ENCODE assay signal across 1 cellular context in the genomic region with DNA sequence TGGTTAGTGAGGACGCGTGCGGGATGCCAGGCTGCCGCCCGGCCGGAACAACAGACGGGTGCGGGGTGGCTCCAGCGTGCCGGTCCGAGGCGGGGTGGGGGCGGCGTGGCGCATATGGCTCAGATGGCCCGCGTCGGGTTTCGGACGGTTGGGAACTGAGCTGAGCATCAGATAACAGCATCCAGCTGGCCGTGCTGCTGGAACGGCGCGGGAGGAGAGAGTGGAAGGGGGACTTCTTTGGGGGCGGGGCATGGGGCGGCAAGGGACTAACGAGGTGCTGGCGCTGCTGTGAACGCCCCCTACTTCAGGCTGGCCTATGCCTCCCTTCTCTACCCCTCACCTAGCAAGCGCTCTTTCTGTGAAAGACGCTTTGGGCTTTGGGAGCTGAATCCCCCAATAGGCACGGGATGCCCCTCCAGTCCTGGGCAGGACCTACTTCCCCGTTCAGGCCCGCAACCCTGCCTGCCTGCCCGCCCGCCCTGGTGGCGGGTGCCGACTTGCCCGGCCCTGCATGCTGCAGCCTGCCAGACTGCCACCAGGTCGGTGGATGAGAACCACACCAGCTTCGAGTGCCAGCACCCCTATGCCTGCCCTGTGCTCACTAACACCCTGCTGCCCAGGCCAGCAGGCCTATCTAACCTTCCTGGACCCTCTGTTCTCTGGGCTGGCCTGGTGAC.
TF ChIP-seq lines count a peak whose summit lies in the region.

No MANE protein-coding gene starts in this region.

TF ChIP-seq in liver, 16 proteins besides CTCF, POLR2A, EP300 and RAD21 (continued from another document):
- TF ChIP-seq, protein P1, sequence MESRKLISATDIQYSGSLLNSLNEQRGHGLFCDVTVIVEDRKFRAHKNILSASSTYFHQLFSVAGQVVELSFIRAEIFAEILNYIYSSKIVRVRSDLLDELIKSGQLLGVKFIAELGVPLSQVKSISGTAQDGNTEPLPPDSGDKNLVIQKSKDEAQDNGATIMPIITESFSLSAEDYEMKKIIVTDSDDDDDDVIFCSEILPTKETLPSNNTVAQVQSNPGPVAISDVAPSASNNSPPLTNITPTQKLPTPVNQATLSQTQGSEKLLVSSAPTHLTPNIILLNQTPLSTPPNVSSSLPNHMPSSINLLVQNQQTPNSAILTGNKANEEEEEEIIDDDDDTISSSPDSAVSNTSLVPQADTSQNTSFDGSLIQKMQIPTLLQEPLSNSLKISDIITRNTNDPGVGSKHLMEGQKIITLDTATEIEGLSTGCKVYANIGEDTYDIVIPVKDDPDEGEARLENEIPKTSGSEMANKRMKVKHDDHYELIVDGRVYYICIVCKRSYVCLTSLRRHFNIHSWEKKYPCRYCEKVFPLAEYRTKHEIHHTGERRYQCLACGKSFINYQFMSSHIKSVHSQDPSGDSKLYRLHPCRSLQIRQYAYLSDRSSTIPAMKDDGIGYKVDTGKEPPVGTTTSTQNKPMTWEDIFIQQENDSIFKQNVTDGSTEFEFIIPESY (IDR thresholded peaks at IDR 0.05) = no peak
- TF ChIP-seq TAF1 (conservative IDR thresholded peaks at IDR 0.05) (no peak), GABPA (IDR thresholded peaks at IDR 0.05 in 1 of 2, conservative IDR thresholded peaks at IDR 0.05 in 1 of 2) (no peak), HNF4G (IDR thresholded peaks at IDR 0.05) (no peak), JUND (IDR thresholded peaks at IDR 0.05) (no peak), RXRA (IDR thresholded peaks at IDR 0.05) (no peak), FOXA2 (IDR thresholded peaks at IDR 0.05) (no peak), YY1 (IDR thresholded peaks at IDR 0.05) (no peak)
- TF ChIP-seq, protein P2, sequence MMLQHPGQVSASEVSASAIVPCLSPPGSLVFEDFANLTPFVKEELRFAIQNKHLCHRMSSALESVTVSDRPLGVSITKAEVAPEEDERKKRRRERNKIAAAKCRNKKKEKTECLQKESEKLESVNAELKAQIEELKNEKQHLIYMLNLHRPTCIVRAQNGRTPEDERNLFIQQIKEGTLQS (IDR thresholded peaks at IDR 0.05) = no peak
TF ChIP-seq in liver: peak in this region for 0.
